Comparison of ENCODE assay signal across 1 cellular context in the genomic region with DNA sequence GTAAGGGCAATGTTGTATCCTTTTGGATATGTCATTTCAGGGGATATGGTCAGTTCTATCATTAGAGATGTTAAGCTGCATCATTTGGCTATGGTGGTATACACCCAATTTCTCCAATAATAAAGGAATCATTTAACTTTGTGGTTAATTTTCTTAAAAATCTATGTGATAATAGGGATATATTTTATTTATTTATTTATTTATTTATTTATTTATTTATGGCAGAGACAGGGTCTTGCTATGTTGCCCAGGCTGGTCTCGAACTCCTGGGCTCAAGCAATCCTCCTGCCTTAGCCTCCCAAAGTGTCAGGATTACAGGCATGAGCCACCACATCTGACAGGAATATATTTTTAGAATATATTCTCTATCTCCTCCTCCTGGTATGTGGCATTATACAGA.
A peak's percentile ranks its signal among the peaks of the same experiment; 100 is the strongest.
TF ChIP-seq lines count a peak whose summit lies in the region.

No MANE protein-coding gene starts in this region.

TF ChIP-seq in HEK293, 187 proteins besides CTCF, POLR2A, EP300 and RAD21 (continued from another document):
- TF ChIP-seq, protein P1, sequence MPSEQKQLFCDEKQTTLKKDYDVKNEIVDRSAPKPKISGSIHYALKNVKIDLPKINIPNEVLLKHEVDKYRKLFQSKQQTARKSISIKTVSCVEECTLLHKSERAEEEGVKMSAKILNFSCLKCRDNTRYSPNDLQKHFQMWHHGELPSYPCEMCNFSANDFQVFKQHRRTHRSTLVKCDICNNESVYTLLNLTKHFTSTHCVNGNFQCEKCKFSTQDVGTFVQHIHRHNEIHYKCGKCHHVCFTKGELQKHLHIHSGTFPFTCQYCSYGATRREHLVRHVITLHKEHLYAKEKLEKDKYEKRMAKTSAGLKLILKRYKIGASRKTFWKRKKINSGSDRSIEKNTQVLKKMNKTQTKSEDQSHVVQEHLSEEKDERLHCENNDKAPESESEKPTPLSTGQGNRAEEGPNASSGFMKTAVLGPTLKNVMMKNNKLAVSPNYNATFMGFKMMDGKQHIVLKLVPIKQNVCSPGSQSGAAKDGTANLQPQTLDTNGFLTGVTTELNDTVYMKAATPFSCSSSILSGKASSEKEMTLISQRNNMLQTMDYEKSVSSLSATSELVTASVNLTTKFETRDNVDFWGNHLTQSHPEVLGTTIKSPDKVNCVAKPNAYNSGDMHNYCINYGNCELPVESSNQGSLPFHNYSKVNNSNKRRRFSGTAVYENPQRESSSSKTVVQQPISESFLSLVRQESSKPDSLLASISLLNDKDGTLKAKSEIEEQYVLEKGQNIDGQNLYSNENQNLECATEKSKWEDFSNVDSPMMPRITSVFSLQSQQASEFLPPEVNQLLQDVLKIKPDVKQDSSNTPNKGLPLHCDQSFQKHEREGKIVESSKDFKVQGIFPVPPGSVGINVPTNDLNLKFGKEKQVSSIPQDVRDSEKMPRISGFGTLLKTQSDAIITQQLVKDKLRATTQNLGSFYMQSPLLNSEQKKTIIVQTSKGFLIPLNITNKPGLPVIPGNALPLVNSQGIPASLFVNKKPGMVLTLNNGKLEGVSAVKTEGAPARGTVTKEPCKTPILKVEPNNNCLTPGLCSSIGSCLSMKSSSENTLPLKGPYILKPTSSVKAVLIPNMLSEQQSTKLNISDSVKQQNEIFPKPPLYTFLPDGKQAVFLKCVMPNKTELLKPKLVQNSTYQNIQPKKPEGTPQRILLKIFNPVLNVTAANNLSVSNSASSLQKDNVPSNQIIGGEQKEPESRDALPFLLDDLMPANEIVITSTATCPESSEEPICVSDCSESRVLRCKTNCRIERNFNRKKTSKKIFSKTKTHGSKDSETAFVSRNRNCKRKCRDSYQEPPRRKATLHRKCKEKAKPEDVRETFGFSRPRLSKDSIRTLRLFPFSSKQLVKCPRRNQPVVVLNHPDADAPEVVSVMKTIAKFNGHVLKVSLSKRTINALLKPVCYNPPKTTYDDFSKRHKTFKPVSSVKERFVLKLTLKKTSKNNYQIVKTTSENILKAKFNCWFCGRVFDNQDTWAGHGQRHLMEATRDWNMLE (tag by site-specific recombination; conservative IDR thresholded peaks at IDR 0.05; ENCODE audit: low read depth), result peak; percentile 55
- TF ChIP-seq ZNF280C (tag by site-specific recombination; IDR thresholded peaks at IDR 0.05), result no peak
- TF ChIP-seq ZNF701 (tag by site-specific recombination; IDR thresholded peaks at IDR 0.05), result no peak
- TF ChIP-seq, protein P2, sequence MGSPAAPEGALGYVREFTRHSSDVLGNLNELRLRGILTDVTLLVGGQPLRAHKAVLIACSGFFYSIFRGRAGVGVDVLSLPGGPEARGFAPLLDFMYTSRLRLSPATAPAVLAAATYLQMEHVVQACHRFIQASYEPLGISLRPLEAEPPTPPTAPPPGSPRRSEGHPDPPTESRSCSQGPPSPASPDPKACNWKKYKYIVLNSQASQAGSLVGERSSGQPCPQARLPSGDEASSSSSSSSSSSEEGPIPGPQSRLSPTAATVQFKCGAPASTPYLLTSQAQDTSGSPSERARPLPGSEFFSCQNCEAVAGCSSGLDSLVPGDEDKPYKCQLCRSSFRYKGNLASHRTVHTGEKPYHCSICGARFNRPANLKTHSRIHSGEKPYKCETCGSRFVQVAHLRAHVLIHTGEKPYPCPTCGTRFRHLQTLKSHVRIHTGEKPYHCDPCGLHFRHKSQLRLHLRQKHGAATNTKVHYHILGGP (tag by site-specific recombination; IDR thresholded peaks at IDR 0.05), result no peak
- TF ChIP-seq, protein P3, sequence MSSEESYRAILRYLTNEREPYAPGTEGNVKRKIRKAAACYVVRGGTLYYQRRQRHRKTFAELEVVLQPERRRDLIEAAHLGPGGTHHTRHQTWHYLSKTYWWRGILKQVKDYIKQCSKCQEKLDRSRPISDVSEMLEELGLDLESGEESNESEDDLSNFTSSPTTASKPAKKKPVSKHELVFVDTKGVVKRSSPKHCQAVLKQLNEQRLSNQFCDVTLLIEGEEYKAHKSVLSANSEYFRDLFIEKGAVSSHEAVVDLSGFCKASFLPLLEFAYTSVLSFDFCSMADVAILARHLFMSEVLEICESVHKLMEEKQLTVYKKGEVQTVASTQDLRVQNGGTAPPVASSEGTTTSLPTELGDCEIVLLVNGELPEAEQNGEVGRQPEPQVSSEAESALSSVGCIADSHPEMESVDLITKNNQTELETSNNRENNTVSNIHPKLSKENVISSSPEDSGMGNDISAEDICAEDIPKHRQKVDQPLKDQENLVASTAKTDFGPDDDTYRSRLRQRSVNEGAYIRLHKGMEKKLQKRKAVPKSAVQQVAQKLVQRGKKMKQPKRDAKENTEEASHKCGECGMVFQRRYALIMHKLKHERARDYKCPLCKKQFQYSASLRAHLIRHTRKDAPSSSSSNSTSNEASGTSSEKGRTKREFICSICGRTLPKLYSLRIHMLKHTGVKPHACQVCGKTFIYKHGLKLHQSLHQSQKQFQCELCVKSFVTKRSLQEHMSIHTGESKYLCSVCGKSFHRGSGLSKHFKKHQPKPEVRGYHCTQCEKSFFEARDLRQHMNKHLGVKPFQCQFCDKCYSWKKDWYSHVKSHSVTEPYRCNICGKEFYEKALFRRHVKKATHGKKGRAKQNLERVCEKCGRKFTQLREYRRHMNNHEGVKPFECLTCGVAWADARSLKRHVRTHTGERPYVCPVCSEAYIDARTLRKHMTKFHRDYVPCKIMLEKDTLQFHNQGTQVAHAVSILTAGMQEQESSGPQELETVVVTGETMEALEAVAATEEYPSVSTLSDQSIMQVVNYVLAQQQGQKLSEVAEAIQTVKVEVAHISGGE (tag by site-specific recombination; conservative IDR thresholded peaks at IDR 0.05; ENCODE audit: low read depth), result peak; percentile 46
- no peak for TF ChIP-seq MZF1 (tag by site-specific recombination; IDR thresholded peaks at IDR 0.05; ENCODE audit: borderline replicate concordance)
- TF ChIP-seq ZNF391 (tag by site-specific recombination; IDR thresholded peaks at IDR 0.05; ENCODE audit: borderline replicate concordance, low read depth), result no peak
- TF ChIP-seq MYNN (tag by site-specific recombination; IDR thresholded peaks at IDR 0.05; ENCODE audit: borderline replicate concordance), result no peak
- peak; percentile 68; the same call in 1 of the 2 replicates for TF ChIP-seq ZNF394 (tag by site-specific recombination; IDR thresholded peaks at IDR 0.05; ENCODE audit: borderline replicate concordance)
- TF ChIP-seq ZNF426 (tag by site-specific recombination; IDR thresholded peaks at IDR 0.05), result peak; percentile 44
- TF ChIP-seq ZNF555 (tag by site-specific recombination; conservative IDR thresholded peaks at IDR 0.05), result 0 out of 2 replicates have a peak, but pooled peaks have one; percentile 17
- TF ChIP-seq, protein P4, sequence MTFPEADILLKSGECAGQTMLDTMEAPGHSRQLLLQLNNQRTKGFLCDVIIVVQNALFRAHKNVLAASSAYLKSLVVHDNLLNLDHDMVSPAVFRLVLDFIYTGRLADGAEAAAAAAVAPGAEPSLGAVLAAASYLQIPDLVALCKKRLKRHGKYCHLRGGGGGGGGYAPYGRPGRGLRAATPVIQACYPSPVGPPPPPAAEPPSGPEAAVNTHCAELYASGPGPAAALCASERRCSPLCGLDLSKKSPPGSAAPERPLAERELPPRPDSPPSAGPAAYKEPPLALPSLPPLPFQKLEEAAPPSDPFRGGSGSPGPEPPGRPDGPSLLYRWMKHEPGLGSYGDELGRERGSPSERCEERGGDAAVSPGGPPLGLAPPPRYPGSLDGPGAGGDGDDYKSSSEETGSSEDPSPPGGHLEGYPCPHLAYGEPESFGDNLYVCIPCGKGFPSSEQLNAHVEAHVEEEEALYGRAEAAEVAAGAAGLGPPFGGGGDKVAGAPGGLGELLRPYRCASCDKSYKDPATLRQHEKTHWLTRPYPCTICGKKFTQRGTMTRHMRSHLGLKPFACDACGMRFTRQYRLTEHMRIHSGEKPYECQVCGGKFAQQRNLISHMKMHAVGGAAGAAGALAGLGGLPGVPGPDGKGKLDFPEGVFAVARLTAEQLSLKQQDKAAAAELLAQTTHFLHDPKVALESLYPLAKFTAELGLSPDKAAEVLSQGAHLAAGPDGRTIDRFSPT (tag by site-specific recombination; IDR thresholded peaks at IDR 0.05), result no peak
- no peak for TF ChIP-seq YY2 (tag by site-specific recombination; IDR thresholded peaks at IDR 0.05)
- no peak for TF ChIP-seq GFI1B (tag by site-specific recombination; IDR thresholded peaks at IDR 0.05)
- no peak for TF ChIP-seq ZNF133 (tag by site-specific recombination; IDR thresholded peaks at IDR 0.05)
- TF ChIP-seq ZNF175 (tag by site-specific recombination; IDR thresholded peaks at IDR 0.05), result no peak
